ENCODE assay signal across 1 cellular context in the genomic region with DNA sequence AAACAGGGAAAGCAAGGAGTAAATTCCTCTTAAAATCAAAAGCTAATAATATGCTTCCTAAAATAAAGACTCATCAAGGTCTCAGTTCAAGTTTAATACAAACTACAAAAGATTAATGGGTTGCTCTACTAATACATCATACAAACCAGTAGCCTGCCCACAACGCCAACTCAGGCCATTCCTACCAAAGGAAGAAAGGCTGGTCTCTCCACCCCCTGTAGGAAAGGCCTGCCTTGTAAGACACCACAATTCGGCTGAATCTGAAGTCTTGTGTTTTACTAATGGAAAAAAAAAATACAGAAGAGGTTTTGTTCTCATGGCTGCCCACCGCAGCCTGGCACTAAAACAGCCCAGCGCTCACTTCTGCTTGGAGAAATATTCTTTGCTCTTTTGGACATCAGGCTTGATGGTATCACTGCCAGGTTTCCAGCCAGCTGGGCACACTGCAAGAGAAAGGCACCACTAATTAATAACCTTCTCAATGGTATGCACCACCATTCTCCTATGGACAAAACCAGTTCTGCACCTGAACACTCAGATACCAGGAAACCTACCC.
TF ChIP-seq lines count a peak whose summit lies in the region.

No MANE protein-coding gene starts in this region.

TF ChIP-seq in GM23338, 12 proteins besides CTCF, POLR2A, EP300 and RAD21 (continued from another document):
- TF ChIP-seq, protein P1, sequence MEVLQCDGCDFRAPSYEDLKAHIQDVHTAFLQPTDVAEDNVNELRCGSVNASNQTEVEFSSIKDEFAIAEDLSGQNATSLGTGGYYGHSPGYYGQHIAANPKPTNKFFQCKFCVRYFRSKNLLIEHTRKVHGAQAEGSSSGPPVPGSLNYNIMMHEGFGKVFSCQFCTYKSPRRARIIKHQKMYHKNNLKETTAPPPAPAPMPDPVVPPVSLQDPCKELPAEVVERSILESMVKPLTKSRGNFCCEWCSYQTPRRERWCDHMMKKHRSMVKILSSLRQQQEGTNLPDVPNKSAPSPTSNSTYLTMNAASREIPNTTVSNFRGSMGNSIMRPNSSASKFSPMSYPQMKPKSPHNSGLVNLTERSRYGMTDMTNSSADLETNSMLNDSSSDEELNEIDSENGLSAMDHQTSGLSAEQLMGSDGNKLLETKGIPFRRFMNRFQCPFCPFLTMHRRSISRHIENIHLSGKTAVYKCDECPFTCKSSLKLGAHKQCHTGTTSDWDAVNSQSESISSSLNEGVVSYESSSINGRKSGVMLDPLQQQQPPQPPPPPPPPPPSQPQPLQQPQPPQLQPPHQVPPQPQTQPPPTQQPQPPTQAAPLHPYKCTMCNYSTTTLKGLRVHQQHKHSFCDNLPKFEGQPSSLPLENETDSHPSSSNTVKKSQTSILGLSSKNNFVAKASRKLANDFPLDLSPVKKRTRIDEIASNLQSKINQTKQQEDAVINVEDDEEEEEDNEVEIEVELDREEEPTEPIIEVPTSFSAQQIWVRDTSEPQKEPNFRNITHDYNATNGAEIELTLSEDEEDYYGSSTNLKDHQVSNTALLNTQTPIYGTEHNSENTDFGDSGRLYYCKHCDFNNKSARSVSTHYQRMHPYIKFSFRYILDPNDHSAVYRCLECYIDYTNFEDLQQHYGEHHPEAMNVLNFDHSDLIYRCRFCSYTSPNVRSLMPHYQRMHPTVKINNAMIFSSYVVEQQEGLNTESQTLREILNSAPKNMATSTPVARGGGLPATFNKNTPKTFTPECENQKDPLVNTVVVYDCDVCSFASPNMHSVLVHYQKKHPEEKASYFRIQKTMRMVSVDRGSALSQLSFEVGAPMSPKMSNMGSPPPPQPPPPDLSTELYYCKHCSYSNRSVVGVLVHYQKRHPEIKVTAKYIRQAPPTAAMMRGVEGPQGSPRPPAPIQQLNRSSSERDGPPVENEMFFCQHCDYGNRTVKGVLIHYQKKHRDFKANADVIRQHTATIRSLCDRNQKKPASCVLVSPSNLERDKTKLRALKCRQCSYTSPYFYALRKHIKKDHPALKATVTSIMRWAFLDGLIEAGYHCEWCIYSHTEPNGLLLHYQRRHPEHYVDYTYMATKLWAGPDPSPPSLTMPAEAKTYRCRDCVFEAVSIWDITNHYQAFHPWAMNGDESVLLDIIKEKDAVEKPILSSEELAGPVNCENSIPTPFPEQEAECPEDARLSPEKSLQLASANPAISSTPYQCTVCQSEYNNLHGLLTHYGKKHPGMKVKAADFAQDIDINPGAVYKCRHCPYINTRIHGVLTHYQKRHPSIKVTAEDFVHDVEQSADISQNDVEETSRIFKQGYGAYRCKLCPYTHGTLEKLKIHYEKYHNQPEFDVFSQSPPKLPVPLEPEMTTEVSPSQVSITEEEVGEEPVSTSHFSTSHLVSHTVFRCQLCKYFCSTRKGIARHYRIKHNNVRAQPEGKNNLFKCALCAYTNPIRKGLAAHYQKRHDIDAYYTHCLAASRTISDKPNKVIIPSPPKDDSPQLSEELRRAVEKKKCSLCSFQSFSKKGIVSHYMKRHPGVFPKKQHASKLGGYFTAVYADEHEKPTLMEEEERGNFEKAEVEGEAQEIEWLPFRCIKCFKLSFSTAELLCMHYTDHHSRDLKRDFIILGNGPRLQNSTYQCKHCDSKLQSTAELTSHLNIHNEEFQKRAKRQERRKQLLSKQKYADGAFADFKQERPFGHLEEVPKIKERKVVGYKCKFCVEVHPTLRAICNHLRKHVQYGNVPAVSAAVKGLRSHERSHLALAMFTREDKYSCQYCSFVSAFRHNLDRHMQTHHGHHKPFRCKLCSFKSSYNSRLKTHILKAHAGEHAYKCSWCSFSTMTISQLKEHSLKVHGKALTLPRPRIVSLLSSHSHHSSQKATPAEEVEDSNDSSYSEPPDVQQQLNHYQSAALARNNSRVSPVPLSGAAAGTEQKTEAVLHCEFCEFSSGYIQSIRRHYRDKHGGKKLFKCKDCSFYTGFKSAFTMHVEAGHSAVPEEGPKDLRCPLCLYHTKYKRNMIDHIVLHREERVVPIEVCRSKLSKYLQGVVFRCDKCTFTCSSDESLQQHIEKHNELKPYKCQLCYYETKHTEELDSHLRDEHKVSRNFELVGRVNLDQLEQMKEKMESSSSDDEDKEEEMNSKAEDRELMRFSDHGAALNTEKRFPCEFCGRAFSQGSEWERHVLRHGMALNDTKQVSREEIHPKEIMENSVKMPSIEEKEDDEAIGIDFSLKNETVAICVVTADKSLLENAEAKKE (CRISPR knock-in tag; IDR thresholded peaks at IDR 0.05), result no peak
- TF ChIP-seq STAT1 (IDR thresholded peaks at IDR 0.05; ENCODE audit: unreplicated experiment) (no peak), CREB1 (CRISPR knock-in tag; IDR thresholded peaks at IDR 0.05; ENCODE audit: low read depth) (no peak), POLR2AphosphoS5 (IDR thresholded peaks at IDR 0.05; ENCODE audit: low read depth) (0 out of 2 replicates have a peak, but pooled peaks have one; percentile 3)
